Comparison of ENCODE assay signal across 11 cellular contexts in genomic region chr6:143598466-143599080, GRCh38.
DNase-seq lines count a peak whose midpoint lies in the region; ATAC-seq, FAIRE-seq and TF ChIP-seq lines count a peak whose summit lies in the region.
"Had no signal": no experiment of that assay in that cellular context is flagged by ENCODE, and none has a peak within 500 bp of the region (broad histone marks: within the 10 kb centered on the region; RNA-seq: fewer than 3 reads in every experiment).

No MANE protein-coding gene starts in this region.

- no peak overlapping the region for H3K27ac ChIP-seq in PC-3 (ENCODE audit: low read length)
- H3K27ac ChIP-seq: tibial artery had no signal

- CTCF ChIA-PET in PC-3 (lab: Charles Lee): no interaction called here

- no peaks in the 10 kb centered on the region for H3K27me3 ChIP-seq in PC-3 (ENCODE audit: low read length)
- H3K27me3 ChIP-seq: tibial artery had no signal

- H2AFZ ChIP-seq in PC-3 (ENCODE audit: low read length): no peak overlapping the region

- BruUV-seq in PC-3 (replicated peaks; lab: Mats Ljungman, UMichigan): no TSS peak

- H3K4me3 ChIP-seq in PC-3 (ENCODE audit: low read length): no peak overlapping the region
- H3K4me3 ChIP-seq: skin epidermis, tibial artery had no signal

- no peak overlapping the region for H3K4me2 ChIP-seq in PC-3 (ENCODE audit: low read length)

- no peaks in the 10 kb centered on the region for H3K79me2 ChIP-seq in PC-3 (ENCODE audit: low read length)

- H3F3A ChIP-seq in PC-3 (ENCODE audit: low read length, unreplicated experiment): no peaks in the 10 kb centered on the region

- no peaks in the 10 kb centered on the region for H3K36me3 ChIP-seq in PC-3 (ENCODE audit: low read depth, low read length)
- H3K36me3 ChIP-seq: tibial artery had no signal

- TF ChIP-seq CTCF in PC-3 (conservative IDR thresholded peaks at IDR 0.05; ENCODE audit: low read depth, low read length): no peak

- DNase-seq in OCI-M2 (lab: John Stamatoyannopoulos, UW; ENCODE audit: unreplicated experiment) (peak; percentile 42), left lobe of liver (ENCODE audit: low spot score) (no peak), urothelium cell line (ENCODE audit: low spot score) (no peak), PC-3 (no peak), hepatic stellate cell (ENCODE audit: low spot score) (no peak)
- DNase-seq: NCI-H510A had no signal

- TF ChIP-seq POLR2A in GM18505 (IDR thresholded peaks at IDR 0.05; ENCODE audit: borderline replicate concordance, extremely low read depth, insufficient read depth, insufficient read length): no peak

- POLR2A ChIA-PET in PC-3 (lab: Charles Lee; ENCODE audit: unreplicated experiment): no interaction called here

- H4K20me1 ChIP-seq in PC-3 (ENCODE audit: low read length): no peaks in the 10 kb centered on the region

- ATAC-seq in GM18505 (IDR thresholded peaks at IDR 0.05; ENCODE audit: unreplicated experiment): peak; percentile 62
- peak; percentile 72 for ATAC-seq in GM21619 (IDR thresholded peaks at IDR 0.05; ENCODE audit: unreplicated experiment)
- ATAC-seq in left lobe of liver: peak; percentile 19
- no peak for ATAC-seq in GM21528 (IDR thresholded peaks at IDR 0.05; ENCODE audit: low FRiP score, unreplicated experiment)
- ATAC-seq in PC-3: no peak

- no peaks in the 10 kb centered on the region for H3K9me2 ChIP-seq in PC-3 (replicated peaks; ENCODE audit: low read length)

- H3K9me3 ChIP-seq in PC-3 (ENCODE audit: low read length): no peaks in the 10 kb centered on the region
- H3K9me3 ChIP-seq: tibial artery had no signal

- no peak overlapping the region for H3K9ac ChIP-seq in PC-3 (ENCODE audit: low read length)

- intact Hi-C loops in PC-3 (cut with micrococcal nuclease): no loop called here

- FAIRE-seq in urothelium cell line (lab: Jason Lieb, UNC): no peak

- H3K4me1 ChIP-seq in PC-3 (ENCODE audit: insufficient read depth, low read length): no peaks in the 10 kb centered on the region

Comparison
In these comparisons a context has a peak if more than half of its experiments do, and no peak if none do; other contexts are left out.
1. ATAC-seq: peak in GM18505 (single experiment), GM21619 (single experiment) and left lobe of liver (single experiment); none in GM21528 (single experiment) and PC-3 (single experiment).